1 cellular context compared by ENCODE assay signal in genomic region chr19:4586691-4587090, GRCh38.
TF ChIP-seq lines count a peak whose summit lies in the region.

No MANE protein-coding gene starts in this region.

TF ChIP-seq in H1, 55 proteins besides CTCF, POLR2A, EP300 and RAD21:
- TF ChIP-seq CHD7 (IDR thresholded peaks at IDR 0.05; ENCODE audit: insufficient replicate concordance, low read length) = no peak
- no peak for TF ChIP-seq ATF3 (IDR thresholded peaks at IDR 0.05; ENCODE audit: insufficient read depth, low read depth, low read length)
- TF ChIP-seq SAP30 (IDR thresholded peaks at IDR 0.05; ENCODE audit: insufficient read depth, insufficient replicate concordance, low read length) = no peak
- TF ChIP-seq USF2 (IDR thresholded peaks at IDR 0.05; ENCODE audit: low read length) = no peak
- TF ChIP-seq POU5F1 (IDR thresholded peaks at IDR 0.05; ENCODE audit: low read depth, low read length) = no peak
- no peak for TF ChIP-seq E2F6 (IDR thresholded peaks at IDR 0.05)
- no peak for TF ChIP-seq ASH2L (IDR thresholded peaks at IDR 0.05; ENCODE audit: low read length)
- TF ChIP-seq TEAD4 (IDR thresholded peaks at IDR 0.05; ENCODE audit: low read depth, low read length) = no peak
- TF ChIP-seq CBX8 (IDR thresholded peaks at IDR 0.05; ENCODE audit: borderline replicate concordance, low read depth, low read length) = no peak
- TF ChIP-seq CBX5 (IDR thresholded peaks at IDR 0.05; ENCODE audit: low read depth, low read length) = no peak
- no peak for TF ChIP-seq GABPA (IDR thresholded peaks at IDR 0.05; ENCODE audit: borderline replicate concordance, insufficient read depth, low read length)
- TF ChIP-seq BRCA1 (IDR thresholded peaks at IDR 0.05; ENCODE audit: low read depth, low read length) = no peak
- TF ChIP-seq ZNF274 (IDR thresholded peaks at IDR 0.05; ENCODE audit: borderline replicate concordance, extremely low read depth, low read length) = no peak
- TF ChIP-seq HDAC2 (IDR thresholded peaks at IDR 0.05; ENCODE audit: borderline replicate concordance in 1 of 2, low read depth in 2 of 2, low read length in 2 of 2) = no peak
- no peak for TF ChIP-seq BCL11A (IDR thresholded peaks at IDR 0.05; ENCODE audit: low read depth in 2 of 2, low read length in 2 of 2)
